ENCODE assay signal across 1 cellular context in genomic region chr12:22855456-22855855, GRCh38.
TF ChIP-seq lines count a peak whose summit lies in the region.

No MANE protein-coding gene starts in this region.

TF ChIP-seq in GM23338, 12 proteins besides CTCF, POLR2A, EP300 and RAD21 (continued from another document):
- TF ChIP-seq ZNF462 (CRISPR knock-in tag; IDR thresholded peaks at IDR 0.05) (no peak), POLR2AphosphoS5 (IDR thresholded peaks at IDR 0.05; ENCODE audit: low read depth) (no peak), NANOG (IDR thresholded peaks at IDR 0.05; ENCODE audit: borderline replicate concordance) (peak; percentile 37; the same call in 1 of the 2 replicates)
